ENCODE assay signal across 1 cellular context in the genomic region with DNA sequence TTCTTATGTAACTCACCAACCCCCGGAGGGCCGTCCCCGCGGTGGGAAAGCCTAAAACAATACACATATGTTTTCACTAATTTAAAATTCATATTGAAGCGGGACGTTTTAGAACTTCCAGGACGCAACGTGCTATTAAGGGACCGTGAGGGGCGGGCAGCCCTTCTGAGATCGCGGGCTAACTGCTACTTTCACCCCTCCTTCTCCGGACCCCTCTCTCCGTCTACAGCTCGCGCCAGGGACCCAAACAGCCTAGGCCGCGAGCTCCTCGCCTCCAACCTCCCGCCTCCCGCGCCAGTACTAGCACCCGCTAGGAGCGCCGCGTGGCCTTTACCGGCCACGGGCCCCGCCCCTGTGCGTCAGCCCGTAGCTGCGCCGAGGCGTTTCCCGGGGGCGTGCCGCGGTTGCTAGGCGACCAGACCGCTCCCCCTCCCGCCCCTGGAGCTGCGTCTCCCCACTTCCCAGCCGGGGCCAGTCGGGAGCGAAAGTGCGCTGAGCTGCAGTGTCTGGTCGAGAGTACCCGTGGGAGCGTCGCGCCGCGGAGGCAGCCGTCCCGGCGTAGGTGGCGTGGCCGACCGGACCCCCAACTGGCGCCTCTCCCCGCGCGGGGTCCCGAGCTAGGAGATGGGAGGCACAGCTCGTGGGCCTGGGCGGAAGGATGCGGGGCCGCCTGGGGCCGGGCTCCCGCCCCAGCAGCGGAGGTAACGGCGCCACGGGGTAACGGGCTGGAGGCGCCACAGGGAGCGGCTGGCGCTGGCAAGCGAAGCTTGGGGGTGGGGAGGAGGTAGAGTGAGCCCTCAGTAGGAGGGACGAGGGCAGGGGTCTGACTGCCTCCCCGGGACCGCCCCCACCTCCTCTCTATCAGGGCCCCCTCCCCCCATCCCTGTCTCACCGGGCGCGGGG.
TF ChIP-seq lines count a peak whose summit lies in the region.

Gene DYRK3, plus strand, starts transcription at position 457 of the 903 bp plus-strand sequence. Its CDS starts 168 bp downstream, at position 625.

TF ChIP-seq in HepG2, 621 proteins besides CTCF, POLR2A, EP300 and RAD21 (continued from another document and continues in another):
- no peak for TF ChIP-seq ZBTB34 (CRISPR knock-in tag; IDR thresholded peaks at IDR 0.05)
- TF ChIP-seq, protein P1, sequence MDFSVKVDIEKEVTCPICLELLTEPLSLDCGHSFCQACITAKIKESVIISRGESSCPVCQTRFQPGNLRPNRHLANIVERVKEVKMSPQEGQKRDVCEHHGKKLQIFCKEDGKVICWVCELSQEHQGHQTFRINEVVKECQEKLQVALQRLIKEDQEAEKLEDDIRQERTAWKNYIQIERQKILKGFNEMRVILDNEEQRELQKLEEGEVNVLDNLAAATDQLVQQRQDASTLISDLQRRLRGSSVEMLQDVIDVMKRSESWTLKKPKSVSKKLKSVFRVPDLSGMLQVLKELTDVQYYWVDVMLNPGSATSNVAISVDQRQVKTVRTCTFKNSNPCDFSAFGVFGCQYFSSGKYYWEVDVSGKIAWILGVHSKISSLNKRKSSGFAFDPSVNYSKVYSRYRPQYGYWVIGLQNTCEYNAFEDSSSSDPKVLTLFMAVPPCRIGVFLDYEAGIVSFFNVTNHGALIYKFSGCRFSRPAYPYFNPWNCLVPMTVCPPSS (IDR thresholded peaks at IDR 0.05) = no peak
- TF ChIP-seq CREM (IDR thresholded peaks at IDR 0.05) = no peak
- TF ChIP-seq CREM (CRISPR knock-in tag; IDR thresholded peaks at IDR 0.05) = no peak
- no peak for TF ChIP-seq ETS1 (CRISPR knock-in tag; IDR thresholded peaks at IDR 0.05)
- TF ChIP-seq GPBP1L1 (CRISPR knock-in tag; IDR thresholded peaks at IDR 0.05) = no peak
- peak; percentile 48; the same call in 1 of the 2 replicates for TF ChIP-seq ETV5 (CRISPR knock-in tag; IDR thresholded peaks at IDR 0.05; ENCODE audit: borderline replicate concordance)
- peak; percentile 83; the same call in 1 of the 2 replicates for TF ChIP-seq SRY (CRISPR knock-in tag; IDR thresholded peaks at IDR 0.05)
- no peak for TF ChIP-seq MAFF (IDR thresholded peaks at IDR 0.05; ENCODE audit: low read depth, low read length)
- TF ChIP-seq ISL2 (CRISPR knock-in tag; IDR thresholded peaks at IDR 0.05) = peak; percentile 54; the same call in 1 of the 2 replicates
- peak; percentile 98 for TF ChIP-seq MXI1 (IDR thresholded peaks at IDR 0.05; ENCODE audit: borderline replicate concordance, low read depth, low read length)
- TF ChIP-seq, protein P2, sequence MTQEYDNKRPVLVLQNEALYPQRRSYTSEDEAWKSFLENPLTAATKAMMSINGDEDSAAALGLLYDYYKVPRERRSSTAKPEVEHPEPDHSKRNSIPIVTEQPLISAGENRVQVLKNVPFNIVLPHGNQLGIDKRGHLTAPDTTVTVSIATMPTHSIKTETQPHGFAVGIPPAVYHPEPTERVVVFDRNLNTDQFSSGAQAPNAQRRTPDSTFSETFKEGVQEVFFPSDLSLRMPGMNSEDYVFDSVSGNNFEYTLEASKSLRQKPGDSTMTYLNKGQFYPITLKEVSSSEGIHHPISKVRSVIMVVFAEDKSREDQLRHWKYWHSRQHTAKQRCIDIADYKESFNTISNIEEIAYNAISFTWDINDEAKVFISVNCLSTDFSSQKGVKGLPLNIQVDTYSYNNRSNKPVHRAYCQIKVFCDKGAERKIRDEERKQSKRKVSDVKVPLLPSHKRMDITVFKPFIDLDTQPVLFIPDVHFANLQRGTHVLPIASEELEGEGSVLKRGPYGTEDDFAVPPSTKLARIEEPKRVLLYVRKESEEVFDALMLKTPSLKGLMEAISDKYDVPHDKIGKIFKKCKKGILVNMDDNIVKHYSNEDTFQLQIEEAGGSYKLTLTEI (CRISPR knock-in tag; conservative IDR thresholded peaks at IDR 0.05) = no peak
- TF ChIP-seq, protein P3, sequence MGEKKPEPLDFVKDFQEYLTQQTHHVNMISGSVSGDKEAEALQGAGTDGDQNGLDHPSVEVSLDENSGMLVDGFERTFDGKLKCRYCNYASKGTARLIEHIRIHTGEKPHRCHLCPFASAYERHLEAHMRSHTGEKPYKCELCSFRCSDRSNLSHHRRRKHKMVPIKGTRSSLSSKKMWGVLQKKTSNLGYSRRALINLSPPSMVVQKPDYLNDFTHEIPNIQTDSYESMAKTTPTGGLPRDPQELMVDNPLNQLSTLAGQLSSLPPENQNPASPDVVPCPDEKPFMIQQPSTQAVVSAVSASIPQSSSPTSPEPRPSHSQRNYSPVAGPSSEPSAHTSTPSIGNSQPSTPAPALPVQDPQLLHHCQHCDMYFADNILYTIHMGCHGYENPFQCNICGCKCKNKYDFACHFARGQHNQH (CRISPR knock-in tag; IDR thresholded peaks at IDR 0.05) = peak; percentile 64
- no peak for TF ChIP-seq ZNF354B (CRISPR knock-in tag; IDR thresholded peaks at IDR 0.05)
- TF ChIP-seq, protein P4, sequence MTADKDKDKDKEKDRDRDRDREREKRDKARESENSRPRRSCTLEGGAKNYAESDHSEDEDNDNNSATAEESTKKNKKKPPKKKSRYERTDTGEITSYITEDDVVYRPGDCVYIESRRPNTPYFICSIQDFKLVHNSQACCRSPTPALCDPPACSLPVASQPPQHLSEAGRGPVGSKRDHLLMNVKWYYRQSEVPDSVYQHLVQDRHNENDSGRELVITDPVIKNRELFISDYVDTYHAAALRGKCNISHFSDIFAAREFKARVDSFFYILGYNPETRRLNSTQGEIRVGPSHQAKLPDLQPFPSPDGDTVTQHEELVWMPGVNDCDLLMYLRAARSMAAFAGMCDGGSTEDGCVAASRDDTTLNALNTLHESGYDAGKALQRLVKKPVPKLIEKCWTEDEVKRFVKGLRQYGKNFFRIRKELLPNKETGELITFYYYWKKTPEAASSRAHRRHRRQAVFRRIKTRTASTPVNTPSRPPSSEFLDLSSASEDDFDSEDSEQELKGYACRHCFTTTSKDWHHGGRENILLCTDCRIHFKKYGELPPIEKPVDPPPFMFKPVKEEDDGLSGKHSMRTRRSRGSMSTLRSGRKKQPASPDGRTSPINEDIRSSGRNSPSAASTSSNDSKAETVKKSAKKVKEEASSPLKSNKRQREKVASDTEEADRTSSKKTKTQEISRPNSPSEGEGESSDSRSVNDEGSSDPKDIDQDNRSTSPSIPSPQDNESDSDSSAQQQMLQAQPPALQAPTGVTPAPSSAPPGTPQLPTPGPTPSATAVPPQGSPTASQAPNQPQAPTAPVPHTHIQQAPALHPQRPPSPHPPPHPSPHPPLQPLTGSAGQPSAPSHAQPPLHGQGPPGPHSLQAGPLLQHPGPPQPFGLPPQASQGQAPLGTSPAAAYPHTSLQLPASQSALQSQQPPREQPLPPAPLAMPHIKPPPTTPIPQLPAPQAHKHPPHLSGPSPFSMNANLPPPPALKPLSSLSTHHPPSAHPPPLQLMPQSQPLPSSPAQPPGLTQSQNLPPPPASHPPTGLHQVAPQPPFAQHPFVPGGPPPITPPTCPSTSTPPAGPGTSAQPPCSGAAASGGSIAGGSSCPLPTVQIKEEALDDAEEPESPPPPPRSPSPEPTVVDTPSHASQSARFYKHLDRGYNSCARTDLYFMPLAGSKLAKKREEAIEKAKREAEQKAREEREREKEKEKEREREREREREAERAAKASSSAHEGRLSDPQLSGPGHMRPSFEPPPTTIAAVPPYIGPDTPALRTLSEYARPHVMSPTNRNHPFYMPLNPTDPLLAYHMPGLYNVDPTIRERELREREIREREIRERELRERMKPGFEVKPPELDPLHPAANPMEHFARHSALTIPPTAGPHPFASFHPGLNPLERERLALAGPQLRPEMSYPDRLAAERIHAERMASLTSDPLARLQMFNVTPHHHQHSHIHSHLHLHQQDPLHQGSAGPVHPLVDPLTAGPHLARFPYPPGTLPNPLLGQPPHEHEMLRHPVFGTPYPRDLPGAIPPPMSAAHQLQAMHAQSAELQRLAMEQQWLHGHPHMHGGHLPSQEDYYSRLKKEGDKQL (CRISPR knock-in tag; IDR thresholded peaks at IDR 0.05; ENCODE audit: low read depth) = no peak
- TF ChIP-seq, protein P5, sequence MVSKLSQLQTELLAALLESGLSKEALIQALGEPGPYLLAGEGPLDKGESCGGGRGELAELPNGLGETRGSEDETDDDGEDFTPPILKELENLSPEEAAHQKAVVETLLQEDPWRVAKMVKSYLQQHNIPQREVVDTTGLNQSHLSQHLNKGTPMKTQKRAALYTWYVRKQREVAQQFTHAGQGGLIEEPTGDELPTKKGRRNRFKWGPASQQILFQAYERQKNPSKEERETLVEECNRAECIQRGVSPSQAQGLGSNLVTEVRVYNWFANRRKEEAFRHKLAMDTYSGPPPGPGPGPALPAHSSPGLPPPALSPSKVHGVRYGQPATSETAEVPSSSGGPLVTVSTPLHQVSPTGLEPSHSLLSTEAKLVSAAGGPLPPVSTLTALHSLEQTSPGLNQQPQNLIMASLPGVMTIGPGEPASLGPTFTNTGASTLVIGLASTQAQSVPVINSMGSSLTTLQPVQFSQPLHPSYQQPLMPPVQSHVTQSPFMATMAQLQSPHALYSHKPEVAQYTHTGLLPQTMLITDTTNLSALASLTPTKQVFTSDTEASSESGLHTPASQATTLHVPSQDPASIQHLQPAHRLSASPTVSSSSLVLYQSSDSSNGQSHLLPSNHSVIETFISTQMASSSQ (IDR thresholded peaks at IDR 0.05; ENCODE audit: low read depth) = no peak
- TF ChIP-seq, protein P5 (CRISPR knock-in tag; IDR thresholded peaks at IDR 0.05; ENCODE audit: borderline replicate concordance) = peak; percentile 72; the same call in 1 of the 2 replicates
- TF ChIP-seq, protein P6, sequence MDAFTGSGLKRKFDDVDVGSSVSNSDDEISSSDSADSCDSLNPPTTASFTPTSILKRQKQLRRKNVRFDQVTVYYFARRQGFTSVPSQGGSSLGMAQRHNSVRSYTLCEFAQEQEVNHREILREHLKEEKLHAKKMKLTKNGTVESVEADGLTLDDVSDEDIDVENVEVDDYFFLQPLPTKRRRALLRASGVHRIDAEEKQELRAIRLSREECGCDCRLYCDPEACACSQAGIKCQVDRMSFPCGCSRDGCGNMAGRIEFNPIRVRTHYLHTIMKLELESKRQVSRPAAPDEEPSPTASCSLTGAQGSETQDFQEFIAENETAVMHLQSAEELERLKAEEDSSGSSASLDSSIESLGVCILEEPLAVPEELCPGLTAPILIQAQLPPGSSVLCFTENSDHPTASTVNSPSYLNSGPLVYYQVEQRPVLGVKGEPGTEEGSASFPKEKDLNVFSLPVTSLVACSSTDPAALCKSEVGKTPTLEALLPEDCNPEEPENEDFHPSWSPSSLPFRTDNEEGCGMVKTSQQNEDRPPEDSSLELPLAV (CRISPR knock-in tag; conservative IDR thresholded peaks at IDR 0.05; ENCODE audit: low read depth) = peak; percentile 29; the same call in 1 of the 2 replicates
- no peak for TF ChIP-seq ELF4 (CRISPR knock-in tag; IDR thresholded peaks at IDR 0.05; ENCODE audit: borderline replicate concordance)
- peak; percentile 29; the same call in 1 of the 2 replicates for TF ChIP-seq NR2C2 (CRISPR knock-in tag; IDR thresholded peaks at IDR 0.05; ENCODE audit: borderline replicate concordance)
- no peak for TF ChIP-seq ZNF589 (CRISPR knock-in tag; conservative IDR thresholded peaks at IDR 0.05)
- TF ChIP-seq HDAC6 (IDR thresholded peaks at IDR 0.05; ENCODE audit: low read depth, low read length) = no peak
- peak; percentile 87 for TF ChIP-seq MYPOP (CRISPR knock-in tag; IDR thresholded peaks at IDR 0.05)
- TF ChIP-seq KAT8 (CRISPR knock-in tag; IDR thresholded peaks at IDR 0.05) = peak; percentile 58; the same call in 1 of the 2 replicates
- no peak for TF ChIP-seq ZNF382 (CRISPR knock-in tag; IDR thresholded peaks at IDR 0.05; ENCODE audit: borderline replicate concordance)
- peak; percentile 86 for TF ChIP-seq KDM2A (CRISPR knock-in tag; IDR thresholded peaks at IDR 0.05; ENCODE audit: borderline replicate concordance, low read depth)
